ENCODE assay signal across 6 cellular contexts in the genomic region with DNA sequence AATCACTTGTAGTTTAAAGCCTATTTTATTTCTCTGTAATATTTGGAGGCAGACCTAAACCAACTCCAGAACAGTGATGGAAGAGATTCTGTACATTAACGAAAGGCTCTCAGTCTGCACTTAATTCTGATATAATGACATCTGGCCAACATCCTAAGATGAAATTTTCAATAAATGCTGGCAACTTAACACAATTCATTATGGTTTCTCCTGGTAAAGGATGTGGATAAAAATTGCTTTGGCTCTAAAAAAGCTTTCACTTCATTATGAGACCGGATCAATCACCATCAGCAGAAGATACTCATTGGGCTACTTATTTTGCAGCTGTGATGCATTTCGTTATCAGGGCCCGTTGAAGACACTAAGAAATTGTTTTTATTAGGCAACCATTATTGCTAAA.
"Had no signal": no experiment of that assay in that cellular context is flagged by ENCODE, and none has a peak within 500 bp of the region (broad histone marks: within the 10 kb centered on the region; RNA-seq: fewer than 3 reads in every experiment).

No MANE protein-coding gene starts in this region.

- DNase-seq: IMR-90, KBM-7, KG1 had no signal

- H3K4me3 ChIP-seq: K562 had no signal

- H3K27ac ChIP-seq: HL-60 had no signal

- ATAC-seq: HepG2, K562 had no signal
